In genomic region chr5:175736652-175737051, GRCh38 we compare ENCODE assay signal across 1 cellular context.
TF ChIP-seq lines count a peak whose summit lies in the region.

No MANE protein-coding gene starts in this region.

TF ChIP-seq in H1, 55 proteins besides CTCF, POLR2A, EP300 and RAD21 (continued from another document):
- TF ChIP-seq, protein P1, sequence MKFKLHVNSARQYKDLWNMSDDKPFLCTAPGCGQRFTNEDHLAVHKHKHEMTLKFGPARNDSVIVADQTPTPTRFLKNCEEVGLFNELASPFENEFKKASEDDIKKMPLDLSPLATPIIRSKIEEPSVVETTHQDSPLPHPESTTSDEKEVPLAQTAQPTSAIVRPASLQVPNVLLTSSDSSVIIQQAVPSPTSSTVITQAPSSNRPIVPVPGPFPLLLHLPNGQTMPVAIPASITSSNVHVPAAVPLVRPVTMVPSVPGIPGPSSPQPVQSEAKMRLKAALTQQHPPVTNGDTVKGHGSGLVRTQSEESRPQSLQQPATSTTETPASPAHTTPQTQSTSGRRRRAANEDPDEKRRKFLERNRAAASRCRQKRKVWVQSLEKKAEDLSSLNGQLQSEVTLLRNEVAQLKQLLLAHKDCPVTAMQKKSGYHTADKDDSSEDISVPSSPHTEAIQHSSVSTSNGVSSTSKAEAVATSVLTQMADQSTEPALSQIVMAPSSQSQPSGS (IDR thresholded peaks at IDR 0.05; ENCODE audit: low read length): no peak
- no peak for TF ChIP-seq MAX (IDR thresholded peaks at IDR 0.05)
- TF ChIP-seq SIX5 (IDR thresholded peaks at IDR 0.05; ENCODE audit: low read depth, low read length): no peak
- no peak for TF ChIP-seq YY1 (IDR thresholded peaks at IDR 0.05; ENCODE audit: low read depth, low read length)
- TF ChIP-seq RXRA (IDR thresholded peaks at IDR 0.05; ENCODE audit: insufficient read depth, low read depth, low read length): no peak
- TF ChIP-seq NRF1 (IDR thresholded peaks at IDR 0.05; ENCODE audit: low read depth, low read length): no peak
- no peak for TF ChIP-seq EGR1 (IDR thresholded peaks at IDR 0.05; ENCODE audit: borderline replicate concordance, low read depth, low read length)
